In the genomic region with DNA sequence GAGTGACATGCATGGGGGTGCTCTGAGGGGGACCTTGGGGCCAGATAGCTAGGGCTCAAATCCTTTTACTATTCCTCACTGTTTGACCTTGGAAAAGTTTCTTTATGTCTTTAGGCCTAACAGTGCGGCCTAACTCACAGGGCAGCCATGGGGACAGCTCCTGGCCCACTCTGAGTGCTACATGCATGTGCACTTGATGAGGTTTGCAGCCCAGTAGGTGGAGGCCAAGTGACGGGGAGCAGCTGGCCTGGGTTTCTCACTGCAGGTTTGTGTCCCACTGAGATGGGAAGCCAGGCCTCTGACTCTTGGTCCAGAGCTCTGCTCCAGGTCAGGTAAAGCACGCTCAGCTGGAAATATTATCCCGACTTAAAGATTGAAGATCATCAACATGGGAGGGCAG, we compare ENCODE assay signal across 16 cellular contexts.
DNase-seq lines count a peak whose midpoint lies in the region; ATAC-seq and TF ChIP-seq lines count a peak whose summit lies in the region.
"Had no signal": no experiment of that assay in that cellular context is flagged by ENCODE, and none has a peak within 500 bp of the region (broad histone marks: within the 10 kb centered on the region; RNA-seq: fewer than 3 reads in every experiment).

No MANE protein-coding gene starts in this region.

- peaks cover 13% of the 10 kb centered on the region for H3K4me1 Mint-ChIP-seq in GM23338
- H3K4me1 Mint-ChIP-seq: CD4-positive, alpha-beta memory T cell had no signal

- H3K9me2 ChIP-seq in GM23338 (ENCODE audit: insufficient read depth): peaks cover 3% of the 10 kb centered on the region; the same call in 1 of the 2 replicates

- intact Hi-C loops in heart right ventricle (cut with DNase I): loop anchor here in 4 of 10 donors (5.0 to 10.0 kb wide), 4 partner anchors 74 to 99 kb away; no protein-coding TSS in a partner anchor

- no peak overlapping the region for H3K27ac ChIP-seq in GM23338 (ENCODE audit: low read depth)
- peak overlapping the region in 3 of 10 donors; percentile 15 to 64 (median 34) for H3K27ac ChIP-seq in heart right ventricle
- H3K27ac ChIP-seq in neuronal stem cell (replicated peaks; ENCODE audit: low read length): no peak overlapping the region
- H3K27ac ChIP-seq: 22Rv1, A549, BLaER1 had no signal

- H3K36me3 ChIP-seq in GM23338 (ENCODE audit: insufficient read depth) (no peaks in the 10 kb centered on the region), heart right ventricle (peaks cover 0 to 5% (median 0%) of the 10 kb centered on the region in 9 donors), neuronal stem cell (replicated peaks in 1 of 2; ENCODE audit: control insufficient read depth in 2 of 2, insufficient read depth in 2 of 2, low read length in 2 of 2) (no peaks in the 10 kb centered on the region)
- H3K36me3 ChIP-seq: BLaER1 had no signal

- H3F3A ChIP-seq in GM23338 (replicated peaks; ENCODE audit: low read depth): no peaks in the 10 kb centered on the region

- peaks cover 4% of the 10 kb centered on the region for H3K4me1 ChIP-seq in GM23338 (ENCODE audit: insufficient read depth)
- H3K4me1 ChIP-seq in heart right ventricle: peaks cover 0 to 17% (median 0%) of the 10 kb centered on the region in 9 donors
- H3K4me1 ChIP-seq in neuronal stem cell (ENCODE audit: control insufficient read depth in 2 of 2, insufficient read depth in 1 of 2, low read depth in 1 of 2, low read length in 2 of 2): peaks cover 0 to 8% of the 10 kb centered on the region in 2 donors
- H3K4me1 ChIP-seq: A549 had no signal

- H3K4me2 ChIP-seq in GM23338 (no peak overlapping the region), neuronal stem cell (ENCODE audit: insufficient read depth, low read length, poor library complexity, severe bottlenecking) (no peak overlapping the region)
- H3K4me2 ChIP-seq: A549 had no signal

- H4K20me1 ChIP-seq in GM23338 (replicated peaks; ENCODE audit: insufficient read depth): no peaks in the 10 kb centered on the region
- H4K20me1 ChIP-seq: BLaER1 had no signal

- no peak overlapping the region for H3K9ac ChIP-seq in neuronal stem cell (ENCODE audit: low read depth, low read length, poor library complexity)
- H3K9ac ChIP-seq: BLaER1 had no signal

- H3K23ac ChIP-seq in neuronal stem cell (ENCODE audit: low read depth, low read length, poor library complexity): no peak overlapping the region

- no peak overlapping the region for H3K4me3 Mint-ChIP-seq in GM23338
- H3K4me3 Mint-ChIP-seq: CD14-positive monocyte; CD4-positive, alpha-beta memory T cell had no signal

- H3K79me2 ChIP-seq in GM23338 (replicated peaks; ENCODE audit: insufficient read depth): no peaks in the 10 kb centered on the region

- H3K27me3 Mint-ChIP-seq in GM23338 (ENCODE audit: insufficient read depth, low read depth, poor library complexity): peaks cover 7% of the 10 kb centered on the region

- no peak overlapping the region for H3K18ac ChIP-seq in neuronal stem cell (ENCODE audit: low read length)

- no peak overlapping the region for H3K14ac ChIP-seq in neuronal stem cell (ENCODE audit: low read length)

- H3K79me1 ChIP-seq in neuronal stem cell (ENCODE audit: low read depth, low read length): no peaks in the 10 kb centered on the region

- H2AK5ac ChIP-seq in neuronal stem cell (ENCODE audit: low read depth, low read length): no peak overlapping the region

- H3K9me3 ChIP-seq in heart right ventricle (no peaks in the 10 kb centered on the region), neuronal stem cell (replicated peaks in 1 of 2; ENCODE audit: control insufficient read depth in 2 of 2, insufficient read depth in 1 of 2, low read depth in 1 of 2, low read length in 2 of 2) (no peaks in the 10 kb centered on the region)
- H3K9me3 ChIP-seq: A549, BLaER1 had no signal

- no peak overlapping the region for H3K27ac Mint-ChIP-seq in GM23338

- H3K9me3 Mint-ChIP-seq in GM23338: no peaks in the 10 kb centered on the region
- H3K9me3 Mint-ChIP-seq: CD14-positive monocyte; CD4-positive, alpha-beta memory T cell had no signal

- no peak overlapping the region for H2BK5ac ChIP-seq in neuronal stem cell (ENCODE audit: low read length)

- ATAC-seq in GM23338 (no peak), heart right ventricle (peak in 6 of 8 donors; percentile 32 to 62 (median 44)), HG03135 (IDR thresholded peaks at IDR 0.05; ENCODE audit: unreplicated experiment) (no peak)
- ATAC-seq: A549 had no signal

- H4K91ac ChIP-seq in neuronal stem cell (ENCODE audit: low read depth, low read length, poor library complexity): no peak overlapping the region

- 85 to 92% methylated on average over 4 of the region's 4 CpGs for WGBS in heart right ventricle, 2 donors
- no CpG with 5 or more reads among the region's 4 CpGs for WGBS in neuronal stem cell (ENCODE audit: extremely low coverage in 2 of 2, insufficient read length in 2 of 2, insufficient replicate concordance in 1 of 2), 2 donors

- H3K36me3 Mint-ChIP-seq in GM23338 (ENCODE audit: low read depth): no peaks in the 10 kb centered on the region
- H3K36me3 Mint-ChIP-seq: CD4-positive, alpha-beta memory T cell had no signal

- no peaks in the 10 kb centered on the region for H3K27me3 ChIP-seq in GM23338 (ENCODE audit: insufficient read depth)
- H3K27me3 ChIP-seq in heart right ventricle: no peaks in the 10 kb centered on the region
- no peaks in the 10 kb centered on the region for H3K27me3 ChIP-seq in neuronal stem cell (ENCODE audit: control insufficient read depth in 3 of 3, insufficient read depth in 3 of 3, low read depth in 1 of 3, low read length in 3 of 3)
- H3K27me3 ChIP-seq: BLaER1 had no signal

- H2BK15ac ChIP-seq in neuronal stem cell (ENCODE audit: low read length): no peak overlapping the region

- no peak overlapping the region for H3K4me3 ChIP-seq in GM23338
- H3K4me3 ChIP-seq in heart right ventricle: no peak overlapping the region
- H3K4me3 ChIP-seq in neuronal stem cell (ENCODE audit: low read length in 2 of 2): no peak overlapping the region
- H3K4me3 ChIP-seq: A549, BLaER1 had no signal

- 0 out of 2 replicates have a peak overlapping the region, but pooled peaks have one; percentile 0 for H2AFZ ChIP-seq in GM23338
- H2AFZ ChIP-seq in neuronal stem cell (ENCODE audit: low read length): no peak overlapping the region

- no peak overlapping the region for H4K8ac ChIP-seq in neuronal stem cell (ENCODE audit: low read depth, low read length)

- H2BK12ac ChIP-seq in neuronal stem cell (ENCODE audit: low read length): no peak overlapping the region

- peak; percentile 34 for DNase-seq in DMS 273 (lab: John Stamatoyannopoulos, UW; ENCODE audit: unreplicated experiment)
- no peak for DNase-seq in DMS 273 treated with DMSO at 0.1 percent for 48 hours (lab: John Stamatoyannopoulos, UW)
- no peak for DNase-seq in GM23338 (ENCODE audit: low spot score)
- DNase-seq in heart right ventricle: no peak
- no peak for DNase-seq in neuronal stem cell (ENCODE audit: low spot score)
- DNase-seq in AG20443 (ENCODE audit: low spot score): no peak
- DNase-seq: CD4-positive, alpha-beta memory T cell; DMS53; DND-41; EL; HCEC 1CT had no signal

- H3K4ac ChIP-seq in neuronal stem cell (ENCODE audit: low read length): peak overlapping the region; percentile 26

- H2BK120ac ChIP-seq in neuronal stem cell (ENCODE audit: low read depth, low read length): no peak overlapping the region

- TF ChIP-seq CTCF in GM23338 (conservative IDR thresholded peaks at IDR 0.05; ENCODE audit: low read depth in 2 of 2): no peak; a peak in 1 of 4 replicates
- TF ChIP-seq CTCF in heart right ventricle (IDR thresholded peaks at IDR 0.05): no peak

TF ChIP-seq in GM23338, 12 proteins besides CTCF, POLR2A, EP300 and RAD21:
- TF ChIP-seq EZH2 (IDR thresholded peaks at IDR 0.05; ENCODE audit: low read depth, unreplicated experiment): no peak

Comparison
In these comparisons a context has a peak if more than half of its experiments do, and no peak if none do; other contexts are left out.
1. ATAC-seq: peak in heart right ventricle (6 of 8); none in GM23338 (single experiment) and HG03135 (single experiment).